In genomic region chr17:64059756-64060155, GRCh38 we compare ENCODE assay signal across 20 cellular contexts. TPM values are rescaled to one million over a fixed set of nuclear protein-coding genes. Genes with fewer than 3 reads are reported as not detected.
DNase-seq lines count a peak whose midpoint lies in the region; ATAC-seq, FAIRE-seq and TF ChIP-seq lines count a peak whose summit lies in the region.
"Had no signal": no experiment of that assay in that cellular context is flagged by ENCODE, and none has a peak within 500 bp of the region (broad histone marks: within the 10 kb centered on the region; RNA-seq: fewer than 3 reads in every experiment).

No MANE protein-coding gene starts in this region.

- no peaks in the 10 kb centered on the region for H3K9me1 ChIP-seq in K562 (ENCODE audit: control insufficient read depth, insufficient read depth, low read length)

- TF ChIP-seq CTCF in activated CD8-positive, alpha-beta T cell treated with anti-CD3 and anti-CD28 coated beads for 36 hours (IDR thresholded peaks at IDR 0.05) = no peak
- TF ChIP-seq CTCF in K562 (IDR thresholded peaks at IDR 0.05 in 2 of 3, conservative IDR thresholded peaks at IDR 0.05 in 1 of 3; ENCODE audit: insufficient read depth in 2 of 3, low read depth in 1 of 3, low read length in 3 of 3) = no peak

- H3K79me2 ChIP-seq in K562 (ENCODE audit: control insufficient read depth, insufficient read depth, low read length) = no peaks in the 10 kb centered on the region

- H3K9ac ChIP-seq in K562 (ENCODE audit: insufficient read depth in 1 of 2, low read depth in 2 of 2, low read length in 2 of 2) = no peak overlapping the region

- TF ChIP-seq EP300 in K562 (IDR thresholded peaks at IDR 0.05; ENCODE audit: low read length) = no peak

- WGBS in K562 (ENCODE audit: insufficient coverage, low coverage, missing lambda C conversion rate) = 84% methylated on average over 2 of the region's 2 CpGs

- H3K9me3 Mint-ChIP-seq in activated CD8-positive, alpha-beta T cell treated with anti-CD3 and anti-CD28 coated beads for 36 hours = no peaks in the 10 kb centered on the region
- H3K9me3 Mint-ChIP-seq in activated CD8-positive, alpha-beta T cell treated with anti-CD3 and anti-CD28 coated beads, Interleukin-2, amount 10 ng/mL, durations not matched to agents 7 days and 5 days (ENCODE audit: insufficient read depth) = no peaks in the 10 kb centered on the region
- no peaks in the 10 kb centered on the region for H3K9me3 Mint-ChIP-seq in CD8-positive, alpha-beta memory T cell
- H3K9me3 Mint-ChIP-seq in natural killer cell treated with Interleukin-12 subunit alpha and Interleukin-12 subunit beta and Interleukin-15 and Interleukin-18, amount 100 ng/mL, for 72 hours = peaks cover 6% of the 10 kb centered on the region
- H3K9me3 Mint-ChIP-seq: HFFc6 had no signal

- no peak overlapping the region for H3K4me3 Mint-ChIP-seq in activated CD8-positive, alpha-beta T cell treated with anti-CD3 and anti-CD28 coated beads for 36 hours
- H3K4me3 Mint-ChIP-seq in activated CD8-positive, alpha-beta T cell treated with anti-CD3 and anti-CD28 coated beads, Interleukin-2, amount 10 ng/mL, durations not matched to agents 7 days and 5 days = no peak overlapping the region
- peak overlapping the region in 5 of 7 donors; percentile 24 to 95 (median 62) for H3K4me3 Mint-ChIP-seq in CD8-positive, alpha-beta memory T cell
- H3K4me3 Mint-ChIP-seq in natural killer cell treated with Interleukin-12 subunit alpha and Interleukin-12 subunit beta and Interleukin-15 and Interleukin-18, amount 100 ng/mL, for 72 hours = peak overlapping the region; percentile 91
- H3K4me3 Mint-ChIP-seq: HFFc6 had no signal

- FAIRE-seq in K562 (lab: Jason Lieb, UNC) = no peak
- FAIRE-seq: G401.6 had no signal

- H2AFZ ChIP-seq in K562 (ENCODE audit: low read depth, low read length) = no peak overlapping the region

- H3K27ac ChIP-seq in CD8-positive, alpha-beta memory T cell (ENCODE audit: low read depth, low read length) = no peak overlapping the region
- no peak overlapping the region for H3K27ac ChIP-seq in K562 (ENCODE audit: extremely low read depth, low read depth, low read length)
- H3K27ac ChIP-seq: cardiac muscle cell, epithelial cell of prostate, foreskin keratinocyte, HL-60, vagina had no signal

- TF ChIP-seq POLR2A in K562 (conservative IDR thresholded peaks at IDR 0.05) = no peak

- no peak for ATAC-seq in activated CD8-positive, alpha-beta T cell treated with anti-CD3 and anti-CD28 coated beads for 36 hours
- no peak for ATAC-seq in activated CD8-positive, alpha-beta T cell treated with anti-CD3 and anti-CD28 coated beads, Interleukin-2, amount 10 ng/mL, durations not matched to agents 7 days and 5 days
- no peak for ATAC-seq in K562
- ATAC-seq in natural killer cell treated with Interleukin-12 subunit alpha and Interleukin-12 subunit beta and Interleukin-15 and Interleukin-18, amount 100 ng/mL, for 72 hours = no peak
- no peak for ATAC-seq in GM21825 (IDR thresholded peaks at IDR 0.05; ENCODE audit: unreplicated experiment)
- ATAC-seq in esophagus mucosa = no peak
- ATAC-seq: foreskin keratinocyte, mucosa of descending colon had no signal

- peak overlapping the region; percentile 77 for H3K27ac Mint-ChIP-seq in activated CD8-positive, alpha-beta T cell treated with anti-CD3 and anti-CD28 coated beads for 36 hours
- no peak overlapping the region for H3K27ac Mint-ChIP-seq in activated CD8-positive, alpha-beta T cell treated with anti-CD3 and anti-CD28 coated beads, Interleukin-2, amount 10 ng/mL, durations not matched to agents 7 days and 5 days
- peak overlapping the region; percentile 78 to 98 (median 94) for H3K27ac Mint-ChIP-seq in CD8-positive, alpha-beta memory T cell
- H3K27ac Mint-ChIP-seq in natural killer cell treated with Interleukin-12 subunit alpha and Interleukin-12 subunit beta and Interleukin-15 and Interleukin-18, amount 100 ng/mL, for 72 hours = peak overlapping the region; percentile 99
- H3K27ac Mint-ChIP-seq: HFFc6 had no signal

- H3K36me3 ChIP-seq in CD8-positive, alpha-beta memory T cell (ENCODE audit: insufficient read depth, low read length) = peaks cover 42% of the 10 kb centered on the region
- peaks cover 14% of the 10 kb centered on the region; the same call in 2 of the 3 replicates for H3K36me3 ChIP-seq in K562 (ENCODE audit: control insufficient read depth, insufficient read depth, low read length)
- H3K36me3 ChIP-seq: cardiac muscle cell had no signal

- peaks cover 61% of the 10 kb centered on the region for H3K4me1 Mint-ChIP-seq in activated CD8-positive, alpha-beta T cell treated with anti-CD3 and anti-CD28 coated beads for 36 hours (ENCODE audit: low read depth)
- peaks cover 58% of the 10 kb centered on the region for H3K4me1 Mint-ChIP-seq in activated CD8-positive, alpha-beta T cell treated with anti-CD3 and anti-CD28 coated beads, Interleukin-2, amount 10 ng/mL, durations not matched to agents 7 days and 5 days (ENCODE audit: low read depth)
- H3K4me1 Mint-ChIP-seq in CD8-positive, alpha-beta memory T cell = peaks cover 77 to 91% (median 90%) of the 10 kb centered on the region in 3 donors
- peaks cover 77 to 81% of the 10 kb centered on the region in 2 donors for H3K4me1 Mint-ChIP-seq in natural killer cell treated with Interleukin-12 subunit alpha and Interleukin-12 subunit beta and Interleukin-15 and Interleukin-18, amount 100 ng/mL, for 72 hours (ENCODE audit: low read depth in 2 of 2)

- TF ChIP-seq RAD21 in K562 (CRISPR knock-in tag; conservative IDR thresholded peaks at IDR 0.05 in 1 of 2, IDR thresholded peaks at IDR 0.05 in 1 of 2) = no peak

- intact Hi-C loops in activated CD8-positive, alpha-beta T cell treated with anti-CD3 and anti-CD28 coated beads for 36 hours (cut with micrococcal nuclease) = loop anchor here (5.0 kb wide), 1 partner anchor 73 kb away; the partner anchor contains the start of gene ERN1
- intact Hi-C loops in K562 (cut with micrococcal nuclease) = loop anchor here (10.0 kb wide), 1 partner anchor 225 kb away; no protein-coding TSS in a partner anchor

- POLR2A ChIA-PET in activated CD8-positive, alpha-beta T cell treated with anti-CD3 and anti-CD28 coated beads for 36 hours (lab: Charles Lee) = interaction anchor here (1.0 to 5.1 kb wide), 5 partner anchors 9 to 86 kb away, joined by 3 to 27 read pairs (median 3); no protein-coding TSS in a partner anchor
- POLR2A ChIA-PET in activated CD8-positive, alpha-beta T cell treated with anti-CD3 and anti-CD28 coated beads, Interleukin-2, amount 10 ng/mL, durations not matched to agents 7 days and 5 days (lab: Charles Lee) = no interaction called here
- POLR2A ChIA-PET in CD8-positive, alpha-beta memory T cell (lab: Charles Lee) = interaction anchor here (0.5 kb wide), 1 partner anchor 147 kb away, joined by 3 read pairs; no protein-coding TSS in a partner anchor
- POLR2A ChIA-PET in K562 (lab: Yijun Ruan, JAX) = interaction anchor here (0.7 to 1.3 kb wide), 2 partner anchors 22 to 74 kb away, joined by 3 read pairs; no protein-coding TSS in a partner anchor

- no peak for DNase-seq in activated CD8-positive, alpha-beta T cell treated with anti-CD3 and anti-CD28 coated beads for 36 hours
- no peak for DNase-seq in activated CD8-positive, alpha-beta T cell treated with anti-CD3 and anti-CD28 coated beads, Interleukin-2, amount 10 ng/mL, durations not matched to agents 7 days and 5 days
- DNase-seq in CD8-positive, alpha-beta memory T cell = no peak
- no peak for DNase-seq in K562 (ENCODE audit: extremely low read depth in 1 of 4, low spot score in 3 of 4)
- no peak for DNase-seq in natural killer cell treated with Interleukin-12 subunit alpha and Interleukin-12 subunit beta and Interleukin-15 and Interleukin-18, amount 100 ng/mL, for 72 hours (ENCODE audit: low spot score)
- no peak for DNase-seq in stimulated activated CD4-positive, alpha-beta T cell treated with anti-CD3 and anti-CD28 coated beads, Interleukin-12 subunit alpha, Interleukin-12 subunit beta, amount 100 ng/mL, for 4 hours
- DNase-seq: amniotic stem cell, foreskin keratinocyte, HFFc6, mucosa of descending colon, NCI-H146, NCI-H2171 treated with DMSO at 0.1 percent for 48 hours had no signal

- peaks cover 45% of the 10 kb centered on the region for H3K36me3 Mint-ChIP-seq in activated CD8-positive, alpha-beta T cell treated with anti-CD3 and anti-CD28 coated beads for 36 hours (ENCODE audit: low read depth)
- peaks cover 62% of the 10 kb centered on the region for H3K36me3 Mint-ChIP-seq in activated CD8-positive, alpha-beta T cell treated with anti-CD3 and anti-CD28 coated beads, Interleukin-2, amount 10 ng/mL, durations not matched to agents 7 days and 5 days (ENCODE audit: low read depth)
- peaks cover 34 to 92% (median 46%) of the 10 kb centered on the region in 3 donors for H3K36me3 Mint-ChIP-seq in CD8-positive, alpha-beta memory T cell
- H3K36me3 Mint-ChIP-seq in natural killer cell treated with Interleukin-12 subunit alpha and Interleukin-12 subunit beta and Interleukin-15 and Interleukin-18, amount 100 ng/mL, for 72 hours = peaks cover 55% of the 10 kb centered on the region

- CTCF ChIA-PET in activated CD8-positive, alpha-beta T cell treated with anti-CD3 and anti-CD28 coated beads for 36 hours (lab: Charles Lee) = interaction anchor here (1.2 to 12.8 kb wide), 4 partner anchors 9 to 231 kb away, joined by 3 to 228 read pairs (median 22); partner anchors contain the start of gene ERN1
- CTCF ChIA-PET in activated CD8-positive, alpha-beta T cell treated with anti-CD3 and anti-CD28 coated beads, Interleukin-2, amount 10 ng/mL, durations not matched to agents 7 days and 5 days (lab: Charles Lee) = interaction anchor here (1.1 to 12.3 kb wide), 3 partner anchors 31 to 72 kb away, joined by 5 to 287 read pairs (median 33); partner anchors contain the start of gene ERN1
- CTCF ChIA-PET in CD8-positive, alpha-beta memory T cell (lab: Charles Lee) = interaction anchor here (0.9 to 2.3 kb wide), 4 partner anchors 9 to 74 kb away, joined by 5 to 7 read pairs (median 6); no protein-coding TSS in a partner anchor
- CTCF ChIA-PET in K562 (lab: Yijun Ruan, JAX; ENCODE audit: low intra/inter-chr PET ratio) = no interaction called here

- peaks cover 78% of the 10 kb centered on the region for H3K4me1 ChIP-seq in CD8-positive, alpha-beta memory T cell (ENCODE audit: insufficient read depth, low read length)
- peaks cover 0 to 4% of the 10 kb centered on the region in 2 experiments; a peak in 1 of 5 replicates for H3K4me1 ChIP-seq in K562 (replicated peaks in 1 of 2; ENCODE audit: control insufficient read depth in 2 of 2, insufficient read depth in 2 of 2, low read length in 2 of 2)
- H3K4me1 ChIP-seq: foreskin keratinocyte had no signal

- BruUV-seq in K562 (replicated peaks; lab: Mats Ljungman, UMichigan) = no TSS peak

- H3K27me3 Mint-ChIP-seq in activated CD8-positive, alpha-beta T cell treated with anti-CD3 and anti-CD28 coated beads for 36 hours = no peaks in the 10 kb centered on the region
- H3K27me3 Mint-ChIP-seq in activated CD8-positive, alpha-beta T cell treated with anti-CD3 and anti-CD28 coated beads, Interleukin-2, amount 10 ng/mL, durations not matched to agents 7 days and 5 days (ENCODE audit: low read depth) = no peaks in the 10 kb centered on the region
- peaks cover 0 to 1% of the 10 kb centered on the region in 2 donors for H3K27me3 Mint-ChIP-seq in CD8-positive, alpha-beta memory T cell
- H3K27me3 Mint-ChIP-seq in natural killer cell treated with Interleukin-12 subunit alpha and Interleukin-12 subunit beta and Interleukin-15 and Interleukin-18, amount 100 ng/mL, for 72 hours = no peaks in the 10 kb centered on the region

- H3K4me2 ChIP-seq in K562 (ENCODE audit: insufficient read depth, low read length) = no peak overlapping the region

- H3K27me3 ChIP-seq in CD8-positive, alpha-beta memory T cell (ENCODE audit: insufficient read depth, low read length, poor library complexity, severe bottlenecking) = no peaks in the 10 kb centered on the region
- no peaks in the 10 kb centered on the region for H3K27me3 ChIP-seq in K562 (ENCODE audit: control insufficient read depth in 2 of 2, insufficient read depth in 2 of 2, low read length in 2 of 2)
- H3K27me3 ChIP-seq: cardiac muscle cell, foreskin keratinocyte, vagina had no signal

- no peaks in the 10 kb centered on the region for H3K9me3 ChIP-seq in CD8-positive, alpha-beta memory T cell (ENCODE audit: low read length)
- H3K9me3 ChIP-seq in K562 (replicated peaks; ENCODE audit: control insufficient read depth, insufficient read depth, low read depth, low read length) = no peaks in the 10 kb centered on the region
- H3K9me3 ChIP-seq: mucosa of descending colon, vagina had no signal

- H4K20me1 ChIP-seq in K562 (replicated peaks; ENCODE audit: control insufficient read depth, insufficient read depth, low read length) = no peaks in the 10 kb centered on the region

- in situ Hi-C loops in K562 (cut with MboI) = loop anchor here (5.0 kb wide), 1 partner anchor 73 kb away; the partner anchor contains the start of gene ERN1

- no peak overlapping the region for H3K4me3 ChIP-seq in CD8-positive, alpha-beta memory T cell (ENCODE audit: low read length)
- H3K4me3 ChIP-seq in K562 = no peak overlapping the region
- H3K4me3 ChIP-seq: cardiac muscle cell, mucosa of descending colon, vagina had no signal

RNA-seq across cellular contexts. Expression of gene ICAM2, which starts 39.3 kb away (rescaled TPM):
- total RNA-seq in activated CD8-positive, alpha-beta T cell treated with anti-CD3 and anti-CD28 coated beads for 36 hours = 10 to 100 TPM; 53.3 to 53.7 TPM
- total RNA-seq in activated CD8-positive, alpha-beta T cell treated with anti-CD3 and anti-CD28 coated beads, Interleukin-2, amount 10 ng/mL, durations not matched to agents 7 days and 5 days = 10 to 100 TPM; 48.4 to 51.3 TPM
- total RNA-seq in CD8-positive, alpha-beta memory T cell = 10 to 100 TPM; 77.4 to 80.7 TPM
- 301 TPM for polyA plus RNA-seq in CD8-positive, alpha-beta memory T cell
- total RNA-seq in K562 (2011; cell fraction: chromatin; rRNA removed; ENCODE audit: low replicate concordance) = 34.7 and 120 TPM in 2 replicates
- 149 and 167 TPM in 2 replicates for total RNA-seq in K562 (2011; cell fraction: nucleolus; rRNA removed)
- total RNA-seq in K562 (2011; cell fraction: nucleoplasm; rRNA removed) = 100 and 105 TPM in 2 replicates
- 56.9 and 85.3 TPM in 2 replicates for total RNA-seq in K562 (2014; rRNA removed)
- total RNA-seq in K562 (2014; rRNA removed; fragmentation: Illumina TruSeq; extraction: Trizol) = 28.3 and 42.2 TPM in 2 replicates
- total RNA-seq in K562 (2015; rRNA removed; fragmentation: Illumina TruSeq; extraction: Trizol) = 59.0 and 60.6 TPM in 2 replicates
- 60.6 and 65.4 TPM in 2 replicates for total RNA-seq in K562 (2021)
- 51.0 and 64.1 TPM in 2 replicates for polyA plus RNA-seq in K562 (2011; rRNA removed)
- 80.3 and 166 TPM in 2 replicates for polyA plus RNA-seq in K562 (2011; cell fraction: cytosol; rRNA removed)
- polyA plus RNA-seq in K562 (2011; cell fraction: nucleus; rRNA removed) = 42.4 and 69.3 TPM in 2 replicates
- polyA plus RNA-seq in K562 (2012) = 53.4 and 87.2 TPM in 2 replicates
- 89.4 and 91.6 TPM in 2 replicates for polyA plus RNA-seq in K562 (2014; fragmentation: Illumina TruSeq; extraction: Trizol)
- 10 to 100 TPM; 37.9 to 68.1 TPM for polyA plus RNA-seq in K562 (2014; fragmentation: Nextera tagmentation; extraction: Ambion mirVana)
- polyA plus RNA-seq in K562 (2014; rRNA removed) = 70.5 and 78.0 TPM in 2 replicates
- 33.3 and 54.4 TPM in 2 replicates for polyA minus RNA-seq in K562 (2011; rRNA and poly(A)+ RNA removed)
- polyA minus RNA-seq in K562 (2011; cell fraction: cytosol; rRNA and poly(A)+ RNA removed) = 23.3 and 26.8 TPM in 2 replicates
- 50.1 and 59.2 TPM in 2 replicates for polyA minus RNA-seq in K562 (2011; cell fraction: nucleus; rRNA and poly(A)+ RNA removed)
- total RNA-seq in natural killer cell treated with Interleukin-12 subunit alpha and Interleukin-12 subunit beta and Interleukin-15 and Interleukin-18, amount 100 ng/mL, for 72 hours = 10 to 100 TPM; 14.1 to 20.7 TPM
- total RNA-seq in esophagus mucosa = 3.5 TPM
- total RNA-seq: cardiac muscle cell, MCF 10A had no signal

Comparison
In these comparisons a context has a peak if more than half of its experiments do, and no peak if none do; other contexts are left out.
1. H3K4me3 Mint-ChIP-seq: peak in CD8-positive, alpha-beta memory T cell (5 of 7) and natural killer cell treated with Interleukin-12 subunit alpha and Interleukin-12 subunit beta and Interleukin-15 and Interleukin-18, amount 100 ng/mL, for 72 hours (single experiment); none in activated CD8-positive, alpha-beta T cell treated with anti-CD3 and anti-CD28 coated beads for 36 hours (single experiment) and activated CD8-positive, alpha-beta T cell treated with anti-CD3 and anti-CD28 coated beads, Interleukin-2, amount 10 ng/mL, durations not matched to agents 7 days and 5 days (single experiment).